Comparison of ENCODE assay signal across 8 cellular contexts in the genomic region with DNA sequence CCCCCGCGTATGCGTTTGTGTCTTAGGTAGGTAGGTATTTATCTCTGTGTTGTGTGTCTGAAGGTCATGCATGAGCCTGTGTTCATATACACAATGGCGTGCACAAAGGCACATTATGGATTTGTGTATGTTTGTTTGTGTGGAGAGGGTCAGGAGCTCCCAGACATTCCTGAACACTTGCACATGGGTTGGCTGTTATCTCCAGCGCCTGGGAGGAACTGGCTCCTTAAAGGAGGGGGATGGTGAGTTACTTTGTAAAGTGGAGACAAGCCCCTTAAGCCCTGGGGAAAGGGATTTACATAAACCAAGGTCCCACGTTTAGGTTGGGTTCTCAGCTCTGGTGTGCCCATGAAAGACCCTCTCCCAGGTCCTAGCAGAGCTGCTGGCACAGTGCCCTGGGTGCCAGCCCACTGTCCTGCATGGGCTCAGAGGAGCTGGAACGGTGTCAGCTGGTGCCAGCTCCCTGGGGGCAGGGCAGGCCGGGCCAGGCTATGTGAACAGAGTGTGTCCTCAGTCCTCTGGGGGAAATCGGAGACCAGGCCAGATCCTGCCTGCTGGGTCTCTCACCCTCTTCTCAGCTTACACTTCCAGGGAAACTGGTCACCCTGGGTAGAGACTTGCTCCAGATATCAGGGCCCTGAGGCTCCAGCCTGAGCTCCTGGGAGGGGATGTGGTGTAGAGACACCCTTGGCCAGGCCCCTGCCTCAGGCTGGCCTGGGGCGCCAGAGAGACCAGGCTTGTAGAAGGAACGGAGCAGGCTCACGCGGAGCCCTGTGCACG. TPM values are rescaled to one million over a fixed set of nuclear protein-coding genes. Genes with fewer than 3 reads are reported as not detected.
DNase-seq lines count a peak whose midpoint lies in the region; ATAC-seq and FAIRE-seq lines count a peak whose summit lies in the region.

No MANE protein-coding gene starts in this region.

- DNase-seq in Right ventricle myocardium inferior (ENCODE audit: missing footprints) (no peak), cardiac septum (ENCODE audit: low spot score) (no peak), myocyte (ENCODE audit: low read depth) (peak; percentile 65), small intestine (no peak)
- no peak for DNase-seq in effector CD8-positive, alpha-beta T cell (lab: John Stamatoyannopoulos, UW)

- intact Hi-C loops in Right ventricle myocardium inferior (cut with DNase I): no loop called here
- intact Hi-C loops in cardiac septum (cut with DNase I): no loop called here

- WGBS in esophagus, 2 donors: 44 to 51% methylated on average over 14 of the region's 14 CpGs
- 49 to 55% (median 54%) methylated on average over 13 to 14 of the region's 14 CpGs for WGBS in small intestine, 3 donors

- peaks cover 0 to 5% of the 10 kb centered on the region in 2 donors for H3K36me3 ChIP-seq in esophagus (ENCODE audit: control insufficient read depth in 2 of 2, insufficient read depth in 2 of 2, low read length in 1 of 2)
- no peaks in the 10 kb centered on the region for H3K36me3 ChIP-seq in small intestine (ENCODE audit: control insufficient read depth in 2 of 2, insufficient read depth in 2 of 2, low read length in 2 of 2)

- H3K27ac ChIP-seq in esophagus (ENCODE audit: low read depth in 2 of 2, low read length in 1 of 2): peak overlapping the region; percentile 45 to 48
- peak overlapping the region in 1 of 2 donors; percentile 37 for H3K27ac ChIP-seq in small intestine (ENCODE audit: low read depth in 1 of 2, low read length in 1 of 2)

- H3K4me1 ChIP-seq in esophagus (ENCODE audit: control insufficient read depth in 2 of 2, insufficient read depth in 2 of 2, low read length in 1 of 2) (peaks cover 0 to 22% of the 10 kb centered on the region in 2 donors), small intestine (ENCODE audit: control insufficient read depth in 2 of 2, insufficient read depth in 1 of 2, low read depth in 1 of 2, low read length in 1 of 2) (no peaks in the 10 kb centered on the region)

- ATAC-seq in Right ventricle myocardium inferior: peak; percentile 36
- no peak for ATAC-seq in GM21423 (IDR thresholded peaks at IDR 0.05; ENCODE audit: unreplicated experiment)
- ATAC-seq in HG03354 (IDR thresholded peaks at IDR 0.05; ENCODE audit: poor library complexity, severe bottlenecking, unreplicated experiment): no peak

- H3K9me3 ChIP-seq in esophagus (ENCODE audit: control insufficient read depth in 2 of 2, insufficient read depth in 1 of 2, low read depth in 1 of 2, low read length in 1 of 2) (no peaks in the 10 kb centered on the region), small intestine (ENCODE audit: control insufficient read depth, low read depth) (no peaks in the 10 kb centered on the region)

- H3K27me3 ChIP-seq in esophagus (ENCODE audit: control insufficient read depth in 1 of 2, insufficient read depth in 2 of 2, low read length in 2 of 2) (no peaks in the 10 kb centered on the region), small intestine (ENCODE audit: control insufficient read depth in 2 of 2, insufficient read depth in 2 of 2, low read length in 2 of 2) (no peaks in the 10 kb centered on the region)

- no peak for FAIRE-seq in small intestine (lab: Jason Lieb, UNC)

- H3K4me3 ChIP-seq in esophagus (ENCODE audit: low read depth in 1 of 2, low read length in 2 of 2) (no peak overlapping the region), small intestine (ENCODE audit: low read depth in 1 of 2, low read length in 2 of 2) (no peak overlapping the region)

RNA-seq across cellular contexts. Expression of gene SNX33, which starts 25.1 kb away (rescaled TPM):
- total RNA-seq in Right ventricle myocardium inferior: 13.3 TPM
- total RNA-seq in cardiac septum: 10.3 TPM
- 10 to 100 TPM; 24.0 to 43.4 TPM for polyA plus RNA-seq in esophagus
- 17.0 and 19.5 TPM in 2 replicates for total RNA-seq in myocyte
- 24.4 TPM for polyA plus RNA-seq in myocyte (2012)
- polyA plus RNA-seq in small intestine: 10 to 100 TPM; 11.0 to 18.0 (median 12.4) TPM

RNA-seq across cellular contexts. Expression of gene IMP3, which starts 32.8 kb away (rescaled TPM):
- 43.3 TPM for total RNA-seq in Right ventricle myocardium inferior
- 30.0 TPM for total RNA-seq in cardiac septum
- 10 to 100 TPM; 59.4 to 91.1 TPM for polyA plus RNA-seq in esophagus
- total RNA-seq in myocyte: 127 and 146 TPM in 2 replicates
- 52.5 TPM for polyA plus RNA-seq in myocyte (2012)
- polyA plus RNA-seq in small intestine: 100 to 1,000 TPM in 1 of 3 donors, 10 to 100 TPM in 2; 93.2 to 139 (median 93.3) TPM

RNA-seq across cellular contexts. Expression of gene CSPG4, which starts 39.8 kb away (rescaled TPM):
- total RNA-seq in Right ventricle myocardium inferior (7.8 TPM), cardiac septum (21.3 TPM), myocyte (6.2 and 19.6 TPM in 2 replicates)
- polyA plus RNA-seq in esophagus (1 to 10 TPM; 3.0 to 4.0 TPM), small intestine (1 to 10 TPM in 1 of 3 donors, under 1 TPM in 2; 0.22 to 7.2 (median 0.54) TPM)
- 21.0 TPM for polyA plus RNA-seq in myocyte (2012)

RNA-seq across cellular contexts. Expression of gene SNUPN, which starts 47.3 kb away (rescaled TPM):
- total RNA-seq in Right ventricle myocardium inferior (19.4 TPM), cardiac septum (13.6 TPM), myocyte (30.4 and 33.0 TPM in 2 replicates)
- polyA plus RNA-seq in esophagus (10 to 100 TPM in 1 of 2 donors, 1 to 10 TPM in 1; 9.6 to 11.1 TPM), small intestine (10 to 100 TPM; 19.5 to 24.6 (median 22.1) TPM)
- 26.2 TPM for polyA plus RNA-seq in myocyte (2012)
